8 cellular contexts compared by ENCODE assay signal in genomic region chr2:188978291-188979081, GRCh38. TPM values are rescaled to one million over a fixed set of nuclear protein-coding genes. Genes with fewer than 3 reads are reported as not detected.
DNase-seq lines count a peak whose midpoint lies in the region; ATAC-seq, FAIRE-seq and TF ChIP-seq lines count a peak whose summit lies in the region.

No MANE protein-coding gene starts in this region.

- H3K4me3 ChIP-seq in AG04450 (ENCODE audit: low read depth, low read length), result peak overlapping the region; percentile 69
- peak overlapping the region; percentile 45 for H3K4me3 ChIP-seq in suprapubic skin
- no peak overlapping the region for H3K4me3 ChIP-seq in CD8-positive, alpha-beta memory T cell (ENCODE audit: low read length)

- DNase-seq in AG04450 (ENCODE audit: low read depth, low spot score), result no peak
- peak; percentile 25 for DNase-seq in iPS-NIHi7 (ENCODE audit: extremely low spot score)
- DNase-seq in suprapubic skin (ENCODE audit: low spot score in 2 of 2), result no peak
- no peak for DNase-seq in NCI-H1436 treated with DMSO at 0.1 percent for 48 hours (lab: John Stamatoyannopoulos, UW)
- DNase-seq in CD8-positive, alpha-beta memory T cell, result no peak

- peak; percentile 99 for FAIRE-seq in TTC549 (lab: Jason Lieb, UNC)

- H3K36me3 Mint-ChIP-seq in CD8-positive, alpha-beta memory T cell, result no peaks in the 10 kb centered on the region

- WGBS in suprapubic skin, result 37% methylated on average over 6 of the region's 6 CpGs

- H3K36me3 ChIP-seq in suprapubic skin, result no peaks in the 10 kb centered on the region
- H3K36me3 ChIP-seq in CD8-positive, alpha-beta memory T cell (ENCODE audit: insufficient read depth, low read length), result no peaks in the 10 kb centered on the region

- H3K27me3 ChIP-seq in AG04450 (ENCODE audit: control insufficient read depth, insufficient read depth, low read length), result no peaks in the 10 kb centered on the region
- no peaks in the 10 kb centered on the region for H3K27me3 ChIP-seq in suprapubic skin
- H3K27me3 ChIP-seq in CD8-positive, alpha-beta memory T cell (ENCODE audit: insufficient read depth, low read length, poor library complexity, severe bottlenecking), result no peaks in the 10 kb centered on the region

- peaks cover 0 to 6% (median 3%) of the 10 kb centered on the region in 3 donors for H3K4me1 Mint-ChIP-seq in CD8-positive, alpha-beta memory T cell

- H3K9me3 Mint-ChIP-seq in CD8-positive, alpha-beta memory T cell, result no peaks in the 10 kb centered on the region

- H3K4me3 Mint-ChIP-seq in CD8-positive, alpha-beta memory T cell, result no peak overlapping the region

- no peak overlapping the region for H3K27ac Mint-ChIP-seq in CD8-positive, alpha-beta memory T cell

- H3K27ac ChIP-seq in AG04450 (ENCODE audit: low read depth, low read length) (peak overlapping the region; percentile 63), suprapubic skin (peak overlapping the region; percentile 85)
- no peak overlapping the region for H3K27ac ChIP-seq in CD8-positive, alpha-beta memory T cell (ENCODE audit: low read depth, low read length)

- TF ChIP-seq CTCF in AG04450 (IDR thresholded peaks at IDR 0.05; ENCODE audit: low read depth, low read length), result peak; percentile 38
- no peak for TF ChIP-seq CTCF in suprapubic skin (IDR thresholded peaks at IDR 0.05)

- H3K9me3 ChIP-seq in AG04450 (ENCODE audit: control insufficient read depth, insufficient read depth, low read length) (no peaks in the 10 kb centered on the region), suprapubic skin (no peaks in the 10 kb centered on the region)
- no peaks in the 10 kb centered on the region for H3K9me3 ChIP-seq in CD8-positive, alpha-beta memory T cell (ENCODE audit: low read length)

- peaks cover 6% of the 10 kb centered on the region for H3K4me1 ChIP-seq in suprapubic skin
- H3K4me1 ChIP-seq in CD8-positive, alpha-beta memory T cell (ENCODE audit: insufficient read depth, low read length), result no peaks in the 10 kb centered on the region

- POLR2A ChIA-PET in AG04450 (lab: Yijun Ruan, JAX), result interaction anchor here (0.7 to 1.6 kb wide), 3 partner anchors 9 to 454 kb away, joined by 3 read pairs; no protein-coding TSS in a partner anchor
- POLR2A ChIA-PET in CD8-positive, alpha-beta memory T cell (lab: Charles Lee), result no interaction called here

- no peak for TF ChIP-seq POLR2A in suprapubic skin (IDR thresholded peaks at IDR 0.05)

- no peak for TF ChIP-seq EP300 in suprapubic skin (IDR thresholded peaks at IDR 0.05)

- peak; percentile 85 for ATAC-seq in GM19035 (IDR thresholded peaks at IDR 0.05; ENCODE audit: unreplicated experiment)
- peak; percentile 69 for ATAC-seq in HG03064 (IDR thresholded peaks at IDR 0.05; ENCODE audit: low read depth, unreplicated experiment)

- CTCF ChIA-PET in AG04450 (lab: Charles Lee), result interaction anchor here (0.6 to 4.9 kb wide), 10 partner anchors 65 to 453 kb away, joined by 3 to 101 read pairs (median 4); no protein-coding TSS in a partner anchor
- CTCF ChIA-PET in CD8-positive, alpha-beta memory T cell (lab: Charles Lee), result no interaction called here

- peaks cover 0 to 4% of the 10 kb centered on the region in 2 donors for H3K27me3 Mint-ChIP-seq in CD8-positive, alpha-beta memory T cell

RNA-seq across cellular contexts. Expression of gene COL3A1, which starts 4.3 kb away (rescaled TPM):
- polyA plus RNA-seq in AG04450 (2011; rRNA removed), result 1,314 and 1,396 TPM in 2 replicates
- 1,277 and 1,281 TPM in 2 replicates for polyA minus RNA-seq in AG04450 (2011; rRNA and poly(A)+ RNA removed)
- 10 to 100 TPM; 19.2 to 73.2 (median 54.9) TPM for total RNA-seq in suprapubic skin
- total RNA-seq in CD8-positive, alpha-beta memory T cell, result under 1 TPM; 0.07 to 0.09 TPM
- polyA plus RNA-seq in CD8-positive, alpha-beta memory T cell, result not detected

Comparison
In these comparisons a context has a peak if more than half of its experiments do, and no peak if none do; other contexts are left out.
1. RNA of gene COL3A1, which starts 4.3 kb away (total RNA-seq): 19.2 to 73.2 TPM in suprapubic skin; 0.07 to 0.09 TPM in CD8-positive, alpha-beta memory T cell; every median in the first group is over 10 times any median in the second.